In the genomic region with DNA sequence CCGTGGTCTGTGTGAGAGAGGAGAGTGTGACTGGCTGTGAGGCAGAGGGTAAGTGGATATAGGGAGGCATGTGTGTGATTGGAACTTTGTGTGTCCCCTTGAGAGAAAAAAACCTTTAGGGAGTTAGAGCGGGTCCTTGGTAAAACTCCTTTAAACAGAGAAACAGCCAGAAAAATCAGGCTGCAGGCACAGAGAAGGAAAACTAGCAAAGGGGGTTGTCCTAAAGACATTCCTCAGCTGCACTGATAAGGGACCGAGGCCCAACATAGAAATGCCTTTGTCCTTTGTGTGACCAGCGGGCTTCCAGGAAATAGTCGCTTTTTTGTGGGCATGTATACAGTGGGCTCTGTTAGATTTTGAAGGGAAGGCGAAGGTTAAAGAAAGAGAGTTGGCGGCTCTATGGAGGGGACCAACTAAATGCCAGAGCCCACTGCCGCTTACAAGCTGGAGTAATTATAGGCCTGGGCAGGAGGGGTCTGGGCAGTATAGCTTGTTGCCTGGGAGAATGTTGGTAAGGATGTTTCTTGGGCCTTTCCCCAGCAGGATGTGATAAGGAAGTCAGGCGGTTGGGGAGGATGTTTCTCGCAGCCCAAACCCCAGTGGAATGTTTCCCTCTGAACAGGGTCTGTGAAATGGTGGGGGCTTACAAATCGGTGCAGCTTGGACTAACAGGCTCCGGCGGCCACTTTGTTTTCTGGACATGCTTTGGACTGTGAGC, we compare ENCODE assay signal across 8 cellular contexts.
DNase-seq lines count a peak whose midpoint lies in the region; ATAC-seq and TF ChIP-seq lines count a peak whose summit lies in the region.
"Not testable (repeated sequence)": the region's sequence is repeated elsewhere in the genome, so short reads cannot be mapped to it uniquely, and the experiment has no call there.

No MANE protein-coding gene starts in this region.

- peak; percentile 0 for DNase-seq in DMS 273 treated with DMSO at 0.1 percent for 48 hours (lab: John Stamatoyannopoulos, UW)
- DNase-seq in MG63: peak; percentile 19
- not testable (repeated sequence) for DNase-seq in activated CD4-positive, alpha-beta memory T cell treated with anti-CD3 and anti-CD28 coated beads for 36 hours; breast epithelium (ENCODE audit: low spot score in 2 of 2); memory B cell (ENCODE audit: low spot score in 2 of 2); psoas muscle; type B pancreatic cell (ENCODE audit: extremely low spot score, unreplicated experiment)
- peak; percentile 41 for DNase-seq in fibroblast of the aortic adventitia (ENCODE audit: low read depth)

- peak overlapping the region; percentile 60 for H3K4me3 ChIP-seq in MG63
- H3K4me3 ChIP-seq in breast epithelium: peak overlapping the region; percentile 51 to 65 (median 51)
- H3K4me3 ChIP-seq in fibroblast of the aortic adventitia (ENCODE audit: low read depth, low read length): peak overlapping the region; percentile 72
- peak overlapping the region; percentile 72 for H3K4me3 ChIP-seq in psoas muscle

- TF ChIP-seq CTCF in breast epithelium (IDR thresholded peaks at IDR 0.05); fibroblast of the aortic adventitia (IDR thresholded peaks at IDR 0.05; ENCODE audit: insufficient read depth, low read length); psoas muscle (IDR thresholded peaks at IDR 0.05); type B pancreatic cell (conservative IDR thresholded peaks at IDR 0.05): not testable (repeated sequence)

- peak overlapping the region; percentile 62 to 80 for H3K27ac ChIP-seq in breast epithelium
- H3K27ac ChIP-seq in psoas muscle: peak overlapping the region; percentile 67

- CTCF ChIA-PET in activated CD4-positive, alpha-beta memory T cell treated with anti-CD3 and anti-CD28 coated beads for 36 hours (lab: Charles Lee): not testable (repeated sequence)

- not testable (repeated sequence) for H3K9me3 ChIP-seq in MG63, breast epithelium, psoas muscle

- not testable (repeated sequence) for H3K4me1 ChIP-seq in breast epithelium, psoas muscle

- H3K27me3 Mint-ChIP-seq in activated CD4-positive, alpha-beta memory T cell treated with anti-CD3 and anti-CD28 coated beads for 36 hours; memory B cell; type B pancreatic cell: not testable (repeated sequence)

- H3K27ac Mint-ChIP-seq in activated CD4-positive, alpha-beta memory T cell treated with anti-CD3 and anti-CD28 coated beads for 36 hours: peak overlapping the region; percentile 31
- peak overlapping the region; percentile 88 for H3K27ac Mint-ChIP-seq in memory B cell
- H3K27ac Mint-ChIP-seq in type B pancreatic cell: peak overlapping the region; percentile 96

- H3K36me3 ChIP-seq in MG63; breast epithelium; psoas muscle (ENCODE audit: insufficient read depth in 1 of 2, low read depth in 1 of 2): not testable (repeated sequence)

- not testable (repeated sequence) for TF ChIP-seq POLR2A in breast epithelium (IDR thresholded peaks at IDR 0.05)

- intact Hi-C loops in activated CD4-positive, alpha-beta memory T cell treated with anti-CD3 and anti-CD28 coated beads for 36 hours (cut with micrococcal nuclease); breast epithelium (cut with DNase I; ENCODE audit: low total_unique reads); psoas muscle (cut with DNase I): not testable (repeated sequence)

- POLR2A ChIA-PET in activated CD4-positive, alpha-beta memory T cell treated with anti-CD3 and anti-CD28 coated beads for 36 hours (lab: Charles Lee): not testable (repeated sequence)

- ATAC-seq in memory B cell (ENCODE audit: low read depth); psoas muscle: not testable (repeated sequence)

- not testable (repeated sequence) for H3K9me3 Mint-ChIP-seq in activated CD4-positive, alpha-beta memory T cell treated with anti-CD3 and anti-CD28 coated beads for 36 hours; memory B cell; type B pancreatic cell

- H3K4me3 Mint-ChIP-seq in activated CD4-positive, alpha-beta memory T cell treated with anti-CD3 and anti-CD28 coated beads for 36 hours: peak overlapping the region; percentile 79
- H3K4me3 Mint-ChIP-seq in memory B cell: peak overlapping the region; percentile 97
- H3K4me3 Mint-ChIP-seq in type B pancreatic cell: peak overlapping the region; percentile 94

- WGBS in psoas muscle, 3 donors: 10 to 23% (median 15%) methylated on average over 8 to 10 of the region's 13 CpGs

- not testable (repeated sequence) for H3K27me3 ChIP-seq in MG63; breast epithelium; psoas muscle (ENCODE audit: insufficient read depth in 3 of 3, low read length in 2 of 3)

- not testable (repeated sequence) for H3K4me1 Mint-ChIP-seq in activated CD4-positive, alpha-beta memory T cell treated with anti-CD3 and anti-CD28 coated beads for 36 hours (ENCODE audit: low read depth); type B pancreatic cell (ENCODE audit: unreplicated experiment)
- peaks cover 11% of the 10 kb centered on the region for H3K4me1 Mint-ChIP-seq in memory B cell

- H3K36me3 Mint-ChIP-seq in activated CD4-positive, alpha-beta memory T cell treated with anti-CD3 and anti-CD28 coated beads for 36 hours; memory B cell; type B pancreatic cell: not testable (repeated sequence)

Comparison
In these comparisons a context has a peak if more than half of its experiments do, and no peak if none do; other contexts are left out.
1. H3K27ac Mint-ChIP-seq: peak in every context shown above with its lines; median percentile 96 in type B pancreatic cell; 88 in memory B cell; 31 in activated CD4-positive, alpha-beta memory T cell treated with anti-CD3 and anti-CD28 coated beads for 36 hours.